Comparison of ENCODE assay signal across 10 cellular contexts in genomic region chr11:27720277-27720830, GRCh38. TPM values are rescaled to one million over a fixed set of nuclear protein-coding genes. Genes with fewer than 3 reads are reported as not detected.
DNase-seq lines count a peak whose midpoint lies in the region; ATAC-seq and TF ChIP-seq lines count a peak whose summit lies in the region.
"Had no signal": no experiment of that assay in that cellular context is flagged by ENCODE, and none has a peak within 500 bp of the region (broad histone marks: within the 10 kb centered on the region; RNA-seq: fewer than 3 reads in every experiment).

No MANE protein-coding gene starts in this region.

- POLR2A ChIA-PET in MCF 10A (lab: Yijun Ruan, JAX): interaction anchor here (5.1 to 5.2 kb wide), 2 partner anchors 19 to 388 kb away, joined by 68 to 73 read pairs; partner anchors contain the start of genes BDNF, KIF18A and METTL15
- POLR2A ChIA-PET in CD4-positive, alpha-beta memory T cell (lab: Charles Lee; ENCODE audit: partially characterized antibody): no interaction called here

- H3K36me3 ChIP-seq in breast epithelium: no peaks in the 10 kb centered on the region
- no peaks in the 10 kb centered on the region for H3K36me3 ChIP-seq in SJCRH30
- H3K36me3 ChIP-seq in testis (ENCODE audit: low read depth, missing control alignments): no peaks in the 10 kb centered on the region
- no peaks in the 10 kb centered on the region for H3K36me3 ChIP-seq in CD4-positive, alpha-beta memory T cell (ENCODE audit: insufficient read depth, low read length)
- no peaks in the 10 kb centered on the region for H3K36me3 ChIP-seq in psoas muscle (ENCODE audit: insufficient read depth in 1 of 2, low read depth in 1 of 2)

- BruUV-seq in MCF 10A (replicated peaks; lab: Mats Ljungman, UMichigan): no TSS peak

- H3K4me3 ChIP-seq in breast epithelium (no peak overlapping the region), SJCRH30 (no peak overlapping the region), fibroblast of villous mesenchyme (ENCODE audit: low read depth, low read length) (peak overlapping the region; percentile 6), testis (no peak overlapping the region), psoas muscle (no peak overlapping the region)
- no peak overlapping the region for H3K4me3 ChIP-seq in CD4-positive, alpha-beta memory T cell (ENCODE audit: low read length in 2 of 2)

- peak overlapping the region; percentile 81 for H3K4me3 Mint-ChIP-seq in MCF 10A (ENCODE audit: unreplicated experiment)
- H3K4me3 Mint-ChIP-seq in CD4-positive, alpha-beta memory T cell: peak overlapping the region in 1 of 8 donors; percentile 16

- no peak for TF ChIP-seq POLR2A in breast epithelium (IDR thresholded peaks at IDR 0.05)
- TF ChIP-seq POLR2A in testis (IDR thresholded peaks at IDR 0.05): no peak

- H3K27me3 Mint-ChIP-seq in MCF 10A (ENCODE audit: insufficient read depth, unreplicated experiment): peaks cover 28% of the 10 kb centered on the region
- peaks cover 43 to 52% of the 10 kb centered on the region in 2 donors for H3K27me3 Mint-ChIP-seq in CD4-positive, alpha-beta memory T cell

- H3K4me1 Mint-ChIP-seq in MCF 10A (ENCODE audit: insufficient read depth, unreplicated experiment): peaks cover 14% of the 10 kb centered on the region
- H3K4me1 Mint-ChIP-seq in CD4-positive, alpha-beta memory T cell: peaks cover 0 to 17% (median 6%) of the 10 kb centered on the region in 4 donors

- intact Hi-C loops in MCF 10A (cut with micrococcal nuclease): no loop called here
- intact Hi-C loops in breast epithelium (cut with DNase I; ENCODE audit: low total_unique reads): no loop called here
- intact Hi-C loops in testis (cut with DNase I; ENCODE audit: low total_unique reads): no loop called here
- intact Hi-C loops in CD4-positive, alpha-beta memory T cell (cut with micrococcal nuclease): no loop called here
- intact Hi-C loops in psoas muscle (cut with DNase I): no loop called here

- ATAC-seq in psoas muscle: no peak

- H3K9me3 ChIP-seq in breast epithelium (no peaks in the 10 kb centered on the region), SJCRH30 (replicated peaks) (no peaks in the 10 kb centered on the region), testis (no peaks in the 10 kb centered on the region), psoas muscle (no peaks in the 10 kb centered on the region)
- no peaks in the 10 kb centered on the region for H3K9me3 ChIP-seq in CD4-positive, alpha-beta memory T cell (ENCODE audit: control insufficient read depth in 1 of 2, low read length in 2 of 2)

- TF ChIP-seq CTCF in MCF 10A (IDR thresholded peaks at IDR 0.05; ENCODE audit: unreplicated experiment) (no peak), breast epithelium (IDR thresholded peaks at IDR 0.05) (no peak), fibroblast of villous mesenchyme (IDR thresholded peaks at IDR 0.05; ENCODE audit: insufficient read depth, low read depth, low read length) (peak; percentile 35), testis (IDR thresholded peaks at IDR 0.05) (no peak), psoas muscle (IDR thresholded peaks at IDR 0.05) (no peak)

- 3% methylated on average over 25 of the region's 25 CpGs for WGBS in testis, 2 donors
- 3 to 5% (median 5%) methylated on average over 25 of the region's 25 CpGs for WGBS in psoas muscle, 3 donors

- no peaks in the 10 kb centered on the region for H3K36me3 Mint-ChIP-seq in MCF 10A (ENCODE audit: insufficient read depth, unreplicated experiment)
- peaks cover 4 to 12% of the 10 kb centered on the region in 2 donors for H3K36me3 Mint-ChIP-seq in CD4-positive, alpha-beta memory T cell

- peaks cover 0 to 8% of the 10 kb centered on the region in 2 donors for H3K4me1 ChIP-seq in breast epithelium
- 0 out of 2 replicates have a peak, but pooled peaks cover 4% of the 10 kb centered on the region for H3K4me1 ChIP-seq in SJCRH30
- H3K4me1 ChIP-seq in testis: peaks cover 13% of the 10 kb centered on the region
- H3K4me1 ChIP-seq in CD4-positive, alpha-beta memory T cell (ENCODE audit: insufficient read depth, low read length): no peaks in the 10 kb centered on the region
- H3K4me1 ChIP-seq in psoas muscle: peaks cover 4% of the 10 kb centered on the region

- H3K27ac ChIP-seq in breast epithelium (no peak overlapping the region), SJCRH30 (no peak overlapping the region), testis (no peak overlapping the region), psoas muscle (no peak overlapping the region)
- no peak overlapping the region for H3K27ac ChIP-seq in CD4-positive, alpha-beta memory T cell (ENCODE audit: low read depth, low read length)
- H3K27ac ChIP-seq: skin epidermis had no signal

- peak; percentile 53 for DNase-seq in MCF 10A (ENCODE audit: unreplicated experiment)
- no peak for DNase-seq in breast epithelium (ENCODE audit: low spot score in 2 of 2)
- DNase-seq in SJCRH30: peak; percentile 24 to 56
- peak; percentile 69 for DNase-seq in fibroblast of villous mesenchyme (ENCODE audit: low read depth)
- DNase-seq in testis: peak; percentile 50
- no peak for DNase-seq in NCI-H2171 treated with DMSO at 0.1 percent for 48 hours (lab: John Stamatoyannopoulos, UW)
- no peak for DNase-seq in CD4-positive, alpha-beta memory T cell
- DNase-seq in psoas muscle: no peak
- DNase-seq: MV-4-11 had no signal

- CTCF ChIA-PET in MCF 10A (lab: Yijun Ruan, JAX): interaction anchor here (0.9 to 5.9 kb wide), 4 partner anchors 17 to 812 kb away, joined by 3 to 90 read pairs (median 5); partner anchors contain the start of genes BDNF, KIF18A and METTL15
- CTCF ChIA-PET in CD4-positive, alpha-beta memory T cell (lab: Charles Lee; ENCODE audit: partially characterized antibody): no interaction called here

- H3K27me3 ChIP-seq in breast epithelium (peaks cover 0 to 51% of the 10 kb centered on the region in 2 donors), SJCRH30 (no peaks in the 10 kb centered on the region), testis (no peaks in the 10 kb centered on the region), psoas muscle (ENCODE audit: insufficient read depth in 3 of 3, low read length in 2 of 3) (peaks cover 8 to 83% (median 36%) of the 10 kb centered on the region in 3 donors)
- peaks cover 24% of the 10 kb centered on the region for H3K27me3 ChIP-seq in CD4-positive, alpha-beta memory T cell (ENCODE audit: insufficient read depth, low read length)

- H3K27ac Mint-ChIP-seq in MCF 10A (ENCODE audit: low read depth, unreplicated experiment): no peak overlapping the region
- H3K27ac Mint-ChIP-seq in CD4-positive, alpha-beta memory T cell: peak overlapping the region in 1 of 7 donors; percentile 78

- no peaks in the 10 kb centered on the region for H3K9me3 Mint-ChIP-seq in MCF 10A (ENCODE audit: unreplicated experiment)
- peaks cover 0 to 38% (median 24%) of the 10 kb centered on the region in 8 donors for H3K9me3 Mint-ChIP-seq in CD4-positive, alpha-beta memory T cell

RNA-seq across cellular contexts. Expression of gene BDNF, which starts 20.1 kb away (rescaled TPM):
- 2.8 and 6.3 TPM in 2 replicates for total RNA-seq in MCF 10A (2022)
- under 1 TPM in 2 of 3 donors, not detected in 1; 0.44 to 0.66 TPM for total RNA-seq in breast epithelium
- 0.20 and 0.42 TPM in 2 replicates for total RNA-seq in SJCRH30 (2014; rRNA removed; shearing (Covaris generic))
- total RNA-seq in fibroblast of villous mesenchyme: 20.6 and 25.5 TPM in 2 replicates
- under 1 TPM; 0.62 to 0.87 TPM for total RNA-seq in testis
- polyA plus RNA-seq in testis (ENCODE audit: insufficient read depth, low read depth, low replicate concordance): 1.1 TPM
- not detected for total RNA-seq in CD4-positive, alpha-beta memory T cell
- polyA plus RNA-seq in CD4-positive, alpha-beta memory T cell: not detected
- 1 to 10 TPM in 1 of 4 donors, under 1 TPM in 3; 0.04 to 3.4 (median 0.13) TPM for total RNA-seq in psoas muscle
- under 1 TPM in 2 of 3 donors, not detected in 1; 0.01 to 0.83 TPM for polyA plus RNA-seq in psoas muscle

Comparison
In these comparisons a context has a peak if more than half of its experiments do, and no peak if none do; other contexts are left out.
1. DNase-seq: peak in MCF 10A (single experiment), SJCRH30 (2 of 2), fibroblast of villous mesenchyme (single experiment) and testis (single experiment); none in breast epithelium (0 of 2), NCI-H2171 treated with DMSO at 0.1 percent for 48 hours (single experiment), CD4-positive, alpha-beta memory T cell (0 of 5) and psoas muscle (0 of 2).